Comparison of ENCODE assay signal across 16 cellular contexts in the genomic region with DNA sequence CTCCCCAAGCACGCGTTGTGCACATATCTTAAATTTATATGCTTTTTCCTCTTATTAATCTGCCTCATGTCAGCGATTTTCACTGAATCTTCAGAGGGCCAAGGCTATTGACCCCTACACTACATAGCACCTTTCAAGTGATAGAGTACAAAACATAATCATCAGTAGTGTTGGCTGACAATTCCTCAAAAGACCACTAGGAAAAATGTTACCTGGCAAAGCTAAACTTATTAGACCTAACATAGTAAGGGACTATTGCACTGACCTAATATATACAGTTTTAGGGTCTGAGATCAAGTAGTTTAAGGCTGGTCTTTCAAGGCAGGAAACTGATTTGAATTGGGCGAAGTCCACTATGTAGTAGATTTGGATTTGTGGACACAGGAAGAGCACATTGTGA.
A peak's percentile ranks its signal among the peaks of the same experiment; 100 is the strongest.
DNase-seq lines count a peak whose midpoint lies in the region; ATAC-seq and TF ChIP-seq lines count a peak whose summit lies in the region.
"Had no signal": no experiment of that assay in that cellular context is flagged by ENCODE, and none has a peak within 500 bp of the region (broad histone marks: within the 10 kb centered on the region; RNA-seq: fewer than 3 reads in every experiment).

No MANE protein-coding gene starts in this region.

- no peak overlapping the region for H3K4me3 ChIP-seq in SK-N-SH (ENCODE audit: low read depth in 2 of 2, low read length in 1 of 2)
- H3K4me3 ChIP-seq in endodermal cell (ENCODE audit: low read length): no peak overlapping the region
- H3K4me3 ChIP-seq: GM12878 had no signal

- no peaks in the 10 kb centered on the region for H3K79me2 ChIP-seq in SK-N-SH (ENCODE audit: insufficient read depth)

- no peak overlapping the region for H3K9ac ChIP-seq in SK-N-SH
- no peak overlapping the region for H3K9ac ChIP-seq in endodermal cell (ENCODE audit: extremely low read depth, low read length, poor library complexity, severe bottlenecking)
- H3K9ac ChIP-seq: KMS-11 had no signal

- no peaks in the 10 kb centered on the region for H3K27me3 ChIP-seq in SK-N-SH (ENCODE audit: insufficient read depth)
- H3K27me3 ChIP-seq in endodermal cell (ENCODE audit: control insufficient read depth, insufficient read depth, low read length, poor library complexity, severe bottlenecking): no peaks in the 10 kb centered on the region

- H3K4me2 ChIP-seq in SK-N-SH: no peak overlapping the region
- H3K4me2 ChIP-seq: KMS-11 had no signal

- no peak overlapping the region for H2AFZ ChIP-seq in SK-N-SH (ENCODE audit: low read depth)

- no peaks in the 10 kb centered on the region for H3F3A ChIP-seq in SK-N-SH (replicated peaks; ENCODE audit: insufficient read depth)

- no peak for TF ChIP-seq RAD21 in SK-N-SH (IDR thresholded peaks at IDR 0.05; ENCODE audit: low read length)

- H4K20me1 ChIP-seq in SK-N-SH (ENCODE audit: insufficient read depth): no peaks in the 10 kb centered on the region

- no peaks in the 10 kb centered on the region for H3K9me2 ChIP-seq in SK-N-SH

- WGBS in SK-N-SH (ENCODE audit: low lambda C conversion rate): 87% methylated on average over 4 of the region's 4 CpGs
- WGBS in endodermal cell (ENCODE audit: insufficient coverage in 1 of 2, insufficient read length in 1 of 2), 2 experiments: 96 to 97% methylated on average over 4 of the region's 4 CpGs

- no peak for DNase-seq in SK-N-SH
- no peak for DNase-seq in HFFc6
- DNase-seq in endodermal cell: no peak
- DNase-seq in CD14-positive monocyte (ENCODE audit: low spot score): no peak
- no peak for DNase-seq in AML-193 (lab: John Stamatoyannopoulos, UW)
- DNase-seq in activated gamma-delta T cell (lab: John Stamatoyannopoulos, UW): no peak
- DNase-seq: 8988T; ACHN; C1 segment of cervical spinal cord; CD4-positive, alpha-beta memory T cell; DMS153 had no signal

- H3K9me3 Mint-ChIP-seq in HFFc6 (peaks cover 21% of the 10 kb centered on the region), endodermal cell (peaks cover under 1% of the 10 kb centered on the region), CD14-positive monocyte (peaks cover 2 to 16% (median 5%) of the 10 kb centered on the region in 7 donors)

- H3K4me3 Mint-ChIP-seq in HFFc6 (no peak overlapping the region), endodermal cell (no peak overlapping the region), CD14-positive monocyte (no peak overlapping the region)
- H3K4me3 Mint-ChIP-seq: B cell; CD4-positive, alpha-beta memory T cell; IgD-negative memory B cell had no signal

- H3K4me1 Mint-ChIP-seq in HFFc6 (ENCODE audit: low read depth) (no peaks in the 10 kb centered on the region), endodermal cell (no peaks in the 10 kb centered on the region), CD14-positive monocyte (no peaks in the 10 kb centered on the region)
- H3K4me1 Mint-ChIP-seq: B cell; CD4-positive, alpha-beta memory T cell had no signal

- H3K36me3 Mint-ChIP-seq in HFFc6 (ENCODE audit: low read depth): no peaks in the 10 kb centered on the region
- H3K36me3 Mint-ChIP-seq in endodermal cell (ENCODE audit: low read depth): peaks cover under 1% of the 10 kb centered on the region
- no peaks in the 10 kb centered on the region for H3K36me3 Mint-ChIP-seq in CD14-positive monocyte
- H3K36me3 Mint-ChIP-seq: IgD-negative memory B cell had no signal

- TF ChIP-seq CTCF in SK-N-SH (IDR thresholded peaks at IDR 0.05) (peak; percentile 17; the same call in 1 of the 2 replicates), HFFc6 (IDR thresholded peaks at IDR 0.05) (0 out of 2 replicates have a peak, but pooled peaks have one; percentile 8), endodermal cell (conservative IDR thresholded peaks at IDR 0.05) (peak; percentile 53), CD14-positive monocyte (IDR thresholded peaks at IDR 0.05) (no peak)

- no peak for ATAC-seq in SK-N-SH treated with all-trans-retinoic acid at 6 μM for 48 hours
- ATAC-seq: GM12878 had no signal

- no peaks in the 10 kb centered on the region for H3K4me1 ChIP-seq in SK-N-SH (ENCODE audit: control insufficient read depth in 1 of 2, insufficient read depth in 2 of 2, low read depth in 1 of 2, low read length in 1 of 2)
- H3K4me1 ChIP-seq in endodermal cell (ENCODE audit: control insufficient read depth, insufficient read depth, low read length): no peaks in the 10 kb centered on the region

- H3K27ac ChIP-seq in SK-N-SH (ENCODE audit: low read depth in 2 of 2, low read length in 1 of 2) (no peak overlapping the region), endodermal cell (ENCODE audit: low read depth, low read length) (no peak overlapping the region)
- H3K27ac ChIP-seq: KMS-11 had no signal

- no peak for TF ChIP-seq EP300 in SK-N-SH (IDR thresholded peaks at IDR 0.05; ENCODE audit: borderline replicate concordance in 1 of 2, low read depth in 1 of 2, low read length in 1 of 2)

- intact Hi-C loops in CD14-positive monocyte (cut with micrococcal nuclease): no loop called here

- no peaks in the 10 kb centered on the region for H3K9me3 ChIP-seq in SK-N-SH
- H3K9me3 ChIP-seq in endodermal cell (ENCODE audit: control insufficient read depth, low read length): no peaks in the 10 kb centered on the region

- CTCF ChIA-PET in SK-N-SH (lab: Yijun Ruan, JAX): interaction anchor here (0.7 kb wide), 1 partner anchor 108 kb away, joined by 3 read pairs; no protein-coding TSS in a partner anchor

- POLR2A ChIA-PET in SK-N-SH (lab: Yijun Ruan, JAX): no interaction called here

- no peaks in the 10 kb centered on the region for H3K36me3 ChIP-seq in SK-N-SH (replicated peaks in 1 of 2; ENCODE audit: control insufficient read depth in 1 of 2, insufficient read depth in 2 of 2, low read length in 1 of 2)
- H3K36me3 ChIP-seq in endodermal cell (ENCODE audit: control insufficient read depth, insufficient read depth, low read length): no peaks in the 10 kb centered on the region

- H3K27ac Mint-ChIP-seq in HFFc6: no peak overlapping the region
- H3K27ac Mint-ChIP-seq in endodermal cell: no peak overlapping the region
- H3K27ac Mint-ChIP-seq in CD14-positive monocyte: no peak overlapping the region
- H3K27ac Mint-ChIP-seq: B cell; CD4-positive, alpha-beta memory T cell; IgD-negative memory B cell had no signal

- H3K27me3 Mint-ChIP-seq in HFFc6 (ENCODE audit: insufficient read depth) (no peaks in the 10 kb centered on the region), endodermal cell (ENCODE audit: insufficient read depth) (no peaks in the 10 kb centered on the region), CD14-positive monocyte (ENCODE audit: low read depth in 3 of 3) (no peaks in the 10 kb centered on the region)
- H3K27me3 Mint-ChIP-seq: B cell; CD4-positive, alpha-beta memory T cell; IgD-negative memory B cell had no signal

TF ChIP-seq in SK-N-SH, 30 proteins besides CTCF, POLR2A, EP300 and RAD21 (continues in another document):
- TF ChIP-seq NFIC (IDR thresholded peaks at IDR 0.05; ENCODE audit: borderline replicate concordance): no peak
- TF ChIP-seq, protein P1, sequence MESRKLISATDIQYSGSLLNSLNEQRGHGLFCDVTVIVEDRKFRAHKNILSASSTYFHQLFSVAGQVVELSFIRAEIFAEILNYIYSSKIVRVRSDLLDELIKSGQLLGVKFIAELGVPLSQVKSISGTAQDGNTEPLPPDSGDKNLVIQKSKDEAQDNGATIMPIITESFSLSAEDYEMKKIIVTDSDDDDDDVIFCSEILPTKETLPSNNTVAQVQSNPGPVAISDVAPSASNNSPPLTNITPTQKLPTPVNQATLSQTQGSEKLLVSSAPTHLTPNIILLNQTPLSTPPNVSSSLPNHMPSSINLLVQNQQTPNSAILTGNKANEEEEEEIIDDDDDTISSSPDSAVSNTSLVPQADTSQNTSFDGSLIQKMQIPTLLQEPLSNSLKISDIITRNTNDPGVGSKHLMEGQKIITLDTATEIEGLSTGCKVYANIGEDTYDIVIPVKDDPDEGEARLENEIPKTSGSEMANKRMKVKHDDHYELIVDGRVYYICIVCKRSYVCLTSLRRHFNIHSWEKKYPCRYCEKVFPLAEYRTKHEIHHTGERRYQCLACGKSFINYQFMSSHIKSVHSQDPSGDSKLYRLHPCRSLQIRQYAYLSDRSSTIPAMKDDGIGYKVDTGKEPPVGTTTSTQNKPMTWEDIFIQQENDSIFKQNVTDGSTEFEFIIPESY (IDR thresholded peaks at IDR 0.05; ENCODE audit: borderline replicate concordance, low read depth): no peak
- TF ChIP-seq ELF1 (IDR thresholded peaks at IDR 0.05): no peak
- no peak for TF ChIP-seq RXRA (IDR thresholded peaks at IDR 0.05; ENCODE audit: borderline replicate concordance, low read depth)
- TF ChIP-seq EZH2phosphoT487 (IDR thresholded peaks at IDR 0.05; ENCODE audit: borderline replicate concordance, low read depth): no peak
- no peak for TF ChIP-seq SMC3 (IDR thresholded peaks at IDR 0.05; ENCODE audit: low read depth, low read length)
- TF ChIP-seq POLR2AphosphoS5 (IDR thresholded peaks at IDR 0.05; ENCODE audit: low read depth, low read length): no peak
- TF ChIP-seq TCF12 (IDR thresholded peaks at IDR 0.05): no peak

TF ChIP-seq in SK-N-SH treated with all-trans-retinoic acid at 6 μM for 48 hours, 23 proteins besides CTCF, POLR2A, EP300 and RAD21:
- TF ChIP-seq BACH2 (CRISPR knock-in tag; IDR thresholded peaks at IDR 0.05; ENCODE audit: borderline replicate concordance): no peak
- no peak for TF ChIP-seq TOX (CRISPR knock-in tag; IDR thresholded peaks at IDR 0.05; ENCODE audit: borderline replicate concordance)
